ENCODE assay signal across 1 cellular context in genomic region chr17:67223924-67224323, GRCh38.
A peak's percentile ranks its signal among the peaks of the same experiment; 100 is the strongest.
TF ChIP-seq lines count a peak whose summit lies in the region.

No MANE protein-coding gene starts in this region.

TF ChIP-seq in H1, 55 proteins besides CTCF, POLR2A, EP300 and RAD21:
- TF ChIP-seq CHD2 (IDR thresholded peaks at IDR 0.05; ENCODE audit: low read length) (no peak), CREB1 (IDR thresholded peaks at IDR 0.05) (no peak), MAX (IDR thresholded peaks at IDR 0.05) (0 out of 2 replicates have a peak, but pooled peaks have one; percentile 40), USF2 (IDR thresholded peaks at IDR 0.05; ENCODE audit: low read length) (peak; percentile 78), NANOG (IDR thresholded peaks at IDR 0.05; ENCODE audit: insufficient read depth, low read depth, low read length, poor library complexity, severe bottlenecking) (no peak), ATF3 (IDR thresholded peaks at IDR 0.05; ENCODE audit: insufficient read depth, low read depth, low read length) (no peak; the same call in 1 of the 2 replicates), SIRT6 (IDR thresholded peaks at IDR 0.05; ENCODE audit: low read length) (no peak), TAF7 (optimal IDR thresholded peaks at IDR 0.05; ENCODE audit: borderline replicate concordance, low read depth, low read length) (no peak), CHD1 (IDR thresholded peaks at IDR 0.05; ENCODE audit: low read depth, low read length) (no peak), EGR1 (IDR thresholded peaks at IDR 0.05; ENCODE audit: borderline replicate concordance, low read depth, low read length) (no peak), KDM4A (IDR thresholded peaks at IDR 0.05; ENCODE audit: low read depth, low read length, severe bottlenecking) (no peak), TBP (IDR thresholded peaks at IDR 0.05; ENCODE audit: low read depth, low read length) (no peak), RXRA (IDR thresholded peaks at IDR 0.05; ENCODE audit: insufficient read depth, low read depth, low read length) (no peak), E2F6 (IDR thresholded peaks at IDR 0.05) (0 out of 2 replicates have a peak, but pooled peaks have one; percentile 10), ASH2L (IDR thresholded peaks at IDR 0.05; ENCODE audit: low read length) (no peak), MAFK (IDR thresholded peaks at IDR 0.05; ENCODE audit: low read depth, low read length) (no peak)
